ENCODE assay signal across 8 cellular contexts in the genomic region with DNA sequence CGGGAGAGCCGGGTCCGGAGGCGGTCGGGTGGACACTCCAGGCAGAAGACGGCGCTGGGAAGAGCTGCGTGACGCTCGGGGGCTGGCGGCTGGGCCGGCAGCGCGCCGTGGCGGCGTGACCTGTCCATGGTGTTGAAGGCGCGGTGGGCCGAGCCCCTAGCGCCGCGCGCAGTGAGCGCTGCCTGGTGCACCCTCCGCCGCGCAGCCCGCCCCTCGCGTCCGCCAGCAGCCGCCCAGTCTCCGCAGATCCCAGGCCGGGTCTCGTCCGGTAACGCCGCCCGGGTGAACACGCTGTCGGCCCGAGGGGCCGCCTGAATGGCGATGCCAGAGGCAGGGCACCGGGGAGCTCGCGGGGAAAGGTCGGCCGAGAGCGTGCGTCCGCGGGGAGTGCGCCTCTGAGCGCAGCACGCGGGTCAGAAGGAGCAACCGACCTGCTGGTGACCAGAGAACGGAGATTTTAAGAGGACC. TPM values are rescaled to one million over a fixed set of nuclear protein-coding genes. Genes with fewer than 3 reads are reported as not detected.
A peak's percentile ranks its signal among the peaks of the same experiment; 100 is the strongest.
DNase-seq lines count a peak whose midpoint lies in the region; ATAC-seq and TF ChIP-seq lines count a peak whose summit lies in the region.

No MANE protein-coding gene starts in this region.

- peaks cover 4 to 19% of the 10 kb centered on the region in 2 donors for H3K36me3 Mint-ChIP-seq in naive B cell

- H3K4me1 ChIP-seq in esophagus squamous epithelium = peaks cover 19 to 45% (median 24%) of the 10 kb centered on the region in 3 donors

- intact Hi-C loops in esophagus squamous epithelium (cut with DNase I) = loop anchor here (10.0 kb wide), 1 partner anchor 462 kb away; no protein-coding TSS in a partner anchor

- no peak overlapping the region for H3K27ac Mint-ChIP-seq in naive B cell

- peaks cover 16 to 29% (median 28%) of the 10 kb centered on the region in 3 donors for H3K4me1 Mint-ChIP-seq in naive B cell

- H3K4me3 ChIP-seq in esophagus squamous epithelium = peak overlapping the region; percentile 47 to 73 (median 56)

- H3K27ac ChIP-seq in esophagus squamous epithelium = peak overlapping the region in 2 of 4 donors; percentile 60 to 71

- ATAC-seq in naive B cell (ENCODE audit: low read depth in 2 of 2) = peak in 1 of 2 donors; percentile 36
- no peak for ATAC-seq in HG03045 (IDR thresholded peaks at IDR 0.05; ENCODE audit: unreplicated experiment)
- ATAC-seq in HG03097 (IDR thresholded peaks at IDR 0.05; ENCODE audit: low FRiP score, unreplicated experiment) = no peak
- ATAC-seq in HG03135 (IDR thresholded peaks at IDR 0.05; ENCODE audit: unreplicated experiment) = no peak

- H3K36me3 ChIP-seq in esophagus squamous epithelium = no peaks in the 10 kb centered on the region

- DNase-seq in Ammon's horn (ENCODE audit: low spot score) = peak; percentile 29
- peak; percentile 14 for DNase-seq in HCEC 1CT
- DNase-seq in activated CD4-positive, alpha-beta T cell treated with anti-CD3 and anti-CD28 coated beads, Interleukin-2, amount 50 U/mL, for 1 hour = peak; percentile 11
- DNase-seq in esophagus squamous epithelium (lab: John Stamatoyannopoulos, UW) = no peak
- no peak for DNase-seq in naive B cell

- no peak for TF ChIP-seq CTCF in esophagus squamous epithelium (IDR thresholded peaks at IDR 0.05)

- no peak for TF ChIP-seq POLR2A in esophagus squamous epithelium (IDR thresholded peaks at IDR 0.05)

- H3K9me3 ChIP-seq in esophagus squamous epithelium = no peaks in the 10 kb centered on the region

- H3K27me3 ChIP-seq in esophagus squamous epithelium = peaks cover 0 to 67% (median 0%) of the 10 kb centered on the region in 4 donors

- H3K27me3 Mint-ChIP-seq in naive B cell = peaks cover 31 to 58% (median 46%) of the 10 kb centered on the region in 3 donors

- H3K4me3 Mint-ChIP-seq in naive B cell = peak overlapping the region in 7 of 8 donors; percentile 59 to 86 (median 76)

- H3K9me3 Mint-ChIP-seq in naive B cell = peaks cover 0 to 10% (median 2%) of the 10 kb centered on the region in 7 donors

- 4 to 8% methylated on average over 2 to 9 of the region's 60 CpGs for WGBS in esophagus squamous epithelium, 2 donors

RNA-seq across cellular contexts. Expression of a gene that starts 0.7 kb away (rescaled TPM):
- total RNA-seq in esophagus squamous epithelium = 1 to 10 TPM in 3 of 4 donors, under 1 TPM in 1; 0.95 to 1.7 (median 1.2) TPM
- polyA plus RNA-seq in naive B cell (ENCODE audit: low read depth in 6 of 6) = not detected

RNA-seq across cellular contexts. Expression of a gene that starts 58.5 kb away (rescaled TPM):
- total RNA-seq in esophagus squamous epithelium = 10 to 100 TPM; 12.7 to 25.2 (median 16.1) TPM
- polyA plus RNA-seq in naive B cell (ENCODE audit: low read depth in 6 of 6) = 10 to 100 TPM; 39.2 to 69.1 (median 50.1) TPM

Comparison
In these comparisons a context has a peak if more than half of its experiments do, and no peak if none do; other contexts are left out.
1. DNase-seq: peak in Ammon's horn (single experiment), HCEC 1CT (single experiment) and activated CD4-positive, alpha-beta T cell treated with anti-CD3 and anti-CD28 coated beads, Interleukin-2, amount 50 U/mL, for 1 hour (single experiment); none in esophagus squamous epithelium (single experiment) and naive B cell (single experiment).